Comparison of ENCODE assay signal across 19 cellular contexts in the genomic region with DNA sequence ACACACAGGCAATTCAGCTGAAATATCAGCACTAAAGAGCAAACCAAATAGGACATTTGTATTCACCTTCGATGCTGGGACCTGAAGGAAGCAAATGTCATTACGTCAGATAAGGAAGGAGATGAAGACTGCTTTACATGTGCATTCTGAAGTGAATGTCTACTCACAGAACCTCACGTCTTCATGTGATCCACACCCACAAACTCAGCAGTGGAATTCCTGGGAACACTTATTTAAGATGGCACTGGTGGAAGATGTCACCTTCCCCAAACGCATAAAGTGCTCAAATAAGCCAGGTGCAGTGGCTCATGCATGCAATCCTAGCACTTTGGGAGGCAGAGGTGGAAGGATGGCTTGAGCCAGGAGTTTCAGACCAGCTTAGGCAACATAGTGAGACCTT. TPM values are rescaled to one million over a fixed set of nuclear protein-coding genes. Genes with fewer than 3 reads are reported as not detected.
"Had no signal": no experiment of that assay in that cellular context is flagged by ENCODE, and none has a peak within 500 bp of the region (broad histone marks: within the 10 kb centered on the region; RNA-seq: fewer than 3 reads in every experiment).

No MANE protein-coding gene starts in this region.

- H3K36me3 ChIP-seq: esophagus muscularis mucosa, gastroesophageal sphincter, heart right ventricle, left lung, lower lobe of right lung had no signal

- H3K4me3 ChIP-seq: coronary artery, esophagus muscularis mucosa, gastroesophageal sphincter, heart right ventricle, left lung, lower lobe of right lung, mucosa of descending colon had no signal

- ATAC-seq: effector memory CD8-positive, alpha-beta T cell; foreskin keratinocyte; gastroesophageal sphincter; left lung; left ventricle myocardium superior; lower lobe of right lung; mucosa of descending colon had no signal

- H3K27ac ChIP-seq: coronary artery, esophagus muscularis mucosa, foreskin keratinocyte, gastroesophageal sphincter, heart right ventricle, left lung, lower lobe of right lung had no signal

- H3K36me3 Mint-ChIP-seq: mesothelial cell of epicardium, naive B cell had no signal

- H3K4me3 Mint-ChIP-seq: effector memory CD8-positive, alpha-beta T cell; mesothelial cell of epicardium; naive B cell had no signal

- H3K9me3 Mint-ChIP-seq: effector memory CD8-positive, alpha-beta T cell; mesothelial cell of epicardium had no signal

- H3K4me1 Mint-ChIP-seq: mesothelial cell of epicardium, naive B cell had no signal

- H3K4me1 ChIP-seq: esophagus muscularis mucosa, foreskin keratinocyte, gastroesophageal sphincter, left lung, lower lobe of right lung had no signal

- H3K27ac Mint-ChIP-seq: effector memory CD8-positive, alpha-beta T cell; mesothelial cell of epicardium; naive B cell had no signal

- H3K27me3 ChIP-seq: dorsolateral prefrontal cortex had no signal

- DNase-seq: dermis blood vessel endothelial cell; dorsolateral prefrontal cortex; effector CD8-positive, alpha-beta T cell; effector memory CD8-positive, alpha-beta T cell; foreskin keratinocyte; heart right ventricle; hippocampal formation; left lung; left ventricle myocardium superior; lower lobe of right lung; mesenchymal stem cell; mucosa of descending colon; naive B cell had no signal

- H3K9me3 ChIP-seq: esophagus muscularis mucosa, gastroesophageal sphincter, left lung, lower lobe of right lung, mucosa of descending colon had no signal

RNA-seq across cellular contexts. Expression of a gene that starts 11.4 kb away (rescaled TPM):
- total RNA-seq: endothelial cell of umbilical vein, fibroblast of villous mesenchyme had no signal
